28 cellular contexts compared by ENCODE assay signal in the genomic region with DNA sequence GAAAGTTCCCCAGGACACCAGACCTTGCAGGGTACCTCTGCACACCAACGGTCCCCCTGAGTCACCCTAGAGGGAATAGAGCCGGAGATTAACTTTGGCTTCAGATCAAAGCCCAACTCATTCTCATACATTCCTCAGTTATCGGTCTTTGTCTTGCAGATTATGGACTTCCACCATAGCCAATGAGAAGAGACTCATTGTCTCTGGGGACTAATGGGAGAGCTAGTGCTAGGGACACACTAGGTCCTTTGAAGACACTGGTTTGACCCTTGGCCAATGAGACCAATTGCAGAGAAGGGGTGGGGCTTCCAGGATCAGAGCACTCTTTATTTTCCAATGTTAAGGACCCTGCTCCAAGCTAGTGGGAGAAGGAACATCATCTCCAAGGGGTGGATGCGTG. TPM values are rescaled to one million over a fixed set of nuclear protein-coding genes. Genes with fewer than 3 reads are reported as not detected.
"Had no signal": no experiment of that assay in that cellular context is flagged by ENCODE, and none has a peak within 500 bp of the region (broad histone marks: within the 10 kb centered on the region; RNA-seq: fewer than 3 reads in every experiment).

No MANE protein-coding gene starts in this region.

- ATAC-seq: heart left ventricle, left colon, left ventricle myocardium superior, natural killer cell, pancreas, sciatic nerve had no signal

- DNase-seq: effector CD4-positive, alpha-beta T cell; foreskin melanocyte; heart left ventricle; hippocampal formation; left colon; left ventricle myocardium superior; natural killer cell; occipital lobe; pancreas; retina; stimulated activated CD4-positive, alpha-beta T cell treated with anti-CD3 and anti-CD28 coated beads, Interleukin-2, amount 100 ng/mL, for 24 hours; stimulated activated CD4-positive, alpha-beta T cell treated with anti-CD3 and anti-CD28 coated beads, Interleukin-4, amount 100 ng/mL, for 4 hours; stimulated activated naive CD4-positive, alpha-beta T cell; stomach; transverse colon had no signal

- H3K4me1 ChIP-seq: heart left ventricle, pancreas, prostate gland, stomach, transverse colon had no signal

- H3K4me3 ChIP-seq: coronary artery, heart left ventricle, lung, pancreas, prostate gland, skin epidermis, stomach, thoracic aorta, transverse colon had no signal

- H3K9me3 ChIP-seq: heart left ventricle, pancreas, prostate gland, stomach, thoracic aorta, transverse colon had no signal

- FAIRE-seq: pancreas had no signal

- H3K27ac ChIP-seq: coronary artery, heart left ventricle, pancreas, prostate gland, skin epidermis, stomach, thoracic aorta, transverse colon had no signal

- H3K36me3 ChIP-seq: heart left ventricle, pancreas, prostate gland, stomach, thoracic aorta, transverse colon had no signal

RNA-seq across cellular contexts. Expression of gene KLK7, which starts 6.1 kb away (rescaled TPM):
- total RNA-seq: cerebellum, dermis microvascular lymphatic vessel endothelial cell, glomerular endothelial cell, left colon, left ventricle myocardium superior, mesenteric fat pad, myocyte, natural killer cell, occipital lobe, pancreas, stomach, thoracic aorta, transverse colon had no signal
- polyA plus RNA-seq: heart left ventricle had no signal

RNA-seq across cellular contexts. Expression of gene KLK6, which starts 8.2 kb away (rescaled TPM):
- total RNA-seq: cerebellum, dermis microvascular lymphatic vessel endothelial cell, glomerular endothelial cell, heart left ventricle, left colon, left ventricle myocardium superior, lung, mesenteric fat pad, myocyte, natural killer cell, occipital lobe, pancreas, stomach, thoracic aorta, transverse colon, urinary bladder had no signal
- polyA plus RNA-seq: heart left ventricle, lung, pancreas, urinary bladder had no signal

RNA-seq across cellular contexts. Expression of gene KLK8, which starts 23.8 kb away (rescaled TPM):
- total RNA-seq: cerebellum, dermis microvascular lymphatic vessel endothelial cell, glomerular endothelial cell, left colon, left ventricle myocardium superior, lung, mesenteric fat pad, myocyte, natural killer cell, occipital lobe, pancreas, prostate gland, stomach, thoracic aorta, transverse colon, urinary bladder had no signal
- polyA plus RNA-seq: heart left ventricle, pancreas, urinary bladder had no signal

RNA-seq across cellular contexts. Expression of gene KLK5, which starts 24.8 kb away (rescaled TPM):
- total RNA-seq: cerebellum, dermis microvascular lymphatic vessel endothelial cell, glomerular endothelial cell, left colon, left ventricle myocardium superior, mesenteric fat pad, mucosa of gallbladder, myocyte, natural killer cell, occipital lobe, pancreas, sciatic nerve, stomach, thoracic aorta, transverse colon, urinary bladder had no signal
- polyA plus RNA-seq: heart left ventricle, urinary bladder had no signal

RNA-seq across cellular contexts. Expression of gene KLK10, which starts 41.9 kb away (rescaled TPM):
- total RNA-seq: glomerular endothelial cell, mesenteric fat pad, myocyte, natural killer cell, occipital lobe, thoracic aorta, urinary bladder had no signal
